ENCODE assay signal across 1 cellular context in genomic region chr17:38868095-38868967, GRCh38.
TF ChIP-seq lines count a peak whose summit lies in the region.

No MANE protein-coding gene starts in this region.

TF ChIP-seq in K562, 482 proteins besides CTCF, POLR2A, EP300 and RAD21 (continued from another document):
- TF ChIP-seq MLLT1 (IDR thresholded peaks at IDR 0.05) (peak in 1 of 2 experiments; percentile 79; a peak in 2 of 4 replicates), CC2D1A (IDR thresholded peaks at IDR 0.05) (peak; percentile 95), ZNF408 (CRISPR knock-in tag; IDR thresholded peaks at IDR 0.05; ENCODE audit: low read depth) (no peak), POU5F1 (IDR thresholded peaks at IDR 0.05; ENCODE audit: borderline replicate concordance, low read depth, low read length, partially characterized antibody) (no peak), MXI1 (IDR thresholded peaks at IDR 0.05; ENCODE audit: low read depth, low read length) (0 out of 2 replicates have a peak, but pooled peaks have one; percentile 41), PRPF4 (IDR thresholded peaks at IDR 0.05; ENCODE audit: insufficient read depth, low read depth, low read length, poor library complexity, severe bottlenecking) (no peak), TSHZ1 (CRISPR knock-in tag; IDR thresholded peaks at IDR 0.05) (no peak), TEAD2 (tag; IDR thresholded peaks at IDR 0.05) (no peak), HLTF (IDR thresholded peaks at IDR 0.05) (no peak), SMAD1 (IDR thresholded peaks at IDR 0.05; ENCODE audit: low read depth, low read length, partially characterized antibody) (no peak), ZNF318 (IDR thresholded peaks at IDR 0.05; ENCODE audit: borderline replicate concordance in 1 of 2, low read depth in 1 of 2) (no peak), PRMT5 (CRISPR knock-in tag; IDR thresholded peaks at IDR 0.05) (no peak), NR2C2 (CRISPR knock-in tag; IDR thresholded peaks at IDR 0.05) (no peak), NR2C2 (tag; IDR thresholded peaks at IDR 0.05) (peak; percentile 79)
TF ChIP-seq in K562: peak in this region for 24.
